ENCODE assay signal across 13 cellular contexts in genomic region chr7:80098795-80099194, GRCh38. TPM values are rescaled to one million over a fixed set of nuclear protein-coding genes. Genes with fewer than 3 reads are reported as not detected.
DNase-seq lines count a peak whose midpoint lies in the region; ATAC-seq and TF ChIP-seq lines count a peak whose summit lies in the region.
"Had no signal": no experiment of that assay in that cellular context is flagged by ENCODE, and none has a peak within 500 bp of the region (broad histone marks: within the 10 kb centered on the region; RNA-seq: fewer than 3 reads in every experiment).

No MANE protein-coding gene starts in this region.

- intact Hi-C loops in Caco-2 (cut with micrococcal nuclease; ENCODE audit: unreplicated experiment) (loop anchor here (5.0 kb wide), 1 partner anchor 354 kb away; no protein-coding TSS in a partner anchor), PC-9 (cut with micrococcal nuclease; ENCODE audit: unreplicated experiment) (loop anchor here (10.0 kb wide), 1 partner anchor 296 kb away; no protein-coding TSS in a partner anchor)

- no peak overlapping the region for H3K4me3 Mint-ChIP-seq in Caco-2 (ENCODE audit: unreplicated experiment)
- H3K4me3 Mint-ChIP-seq in H9, result no peak overlapping the region
- H3K4me3 Mint-ChIP-seq in stimulated activated memory B cell treated with anti-CD40 and anti-IgM and Interleukin-4, amounts not matched to agents 10 μg/mL and 1 μg/mL and 100 μg/mL, for 72 hours, result no peak overlapping the region

- no peaks in the 10 kb centered on the region for H3K4me1 ChIP-seq in Caco-2
- H3K4me1 ChIP-seq in H9 (ENCODE audit: insufficient read depth, low read length), result no peaks in the 10 kb centered on the region
- H3K4me1 ChIP-seq in PC-9 (replicated peaks; ENCODE audit: insufficient read depth), result no peaks in the 10 kb centered on the region
- no peaks in the 10 kb centered on the region for H3K4me1 ChIP-seq in iPS DF 6.9 (ENCODE audit: control insufficient read depth, insufficient read depth, low read length)
- H3K4me1 ChIP-seq: parathyroid adenoma had no signal

- H3K4ac ChIP-seq in H9 (ENCODE audit: low read depth, low read length), result no peak overlapping the region

- no peaks in the 10 kb centered on the region for H4K20me1 ChIP-seq in H9 (ENCODE audit: control insufficient read depth, insufficient read depth, insufficient read length)
- H4K20me1 ChIP-seq in PC-9 (ENCODE audit: insufficient read depth), result no peaks in the 10 kb centered on the region

- H3K27me3 ChIP-seq in Caco-2 (replicated peaks; ENCODE audit: control insufficient read depth, insufficient read depth, low read length), result no peaks in the 10 kb centered on the region
- H3K27me3 ChIP-seq in H9 (ENCODE audit: insufficient read depth, low read length), result no peaks in the 10 kb centered on the region
- H3K27me3 ChIP-seq in PC-9 (ENCODE audit: insufficient read depth, low read depth), result no peaks in the 10 kb centered on the region
- H3K27me3 ChIP-seq in iPS DF 6.9 (ENCODE audit: control insufficient read depth, insufficient read depth, low read length), result no peaks in the 10 kb centered on the region

- peak overlapping the region; percentile 48 for H3K18ac ChIP-seq in H9 (ENCODE audit: insufficient read length, low read depth, low read length)

- H3K14ac ChIP-seq in H9 (ENCODE audit: insufficient read depth, low read length), result no peak overlapping the region

- CTCF ChIA-PET in Caco-2 (lab: Charles Lee), result no interaction called here
- CTCF ChIA-PET in PC-9 (lab: Charles Lee), result no interaction called here

- H3K27me3 Mint-ChIP-seq in Caco-2 (ENCODE audit: insufficient read depth, unreplicated experiment) (no peaks in the 10 kb centered on the region), H9 (ENCODE audit: low read depth) (no peaks in the 10 kb centered on the region)
- H3K27me3 Mint-ChIP-seq in stimulated activated memory B cell treated with anti-CD40 and anti-IgM and Interleukin-4, amounts not matched to agents 10 μg/mL and 1 μg/mL and 100 μg/mL, for 72 hours, result no peaks in the 10 kb centered on the region

- no peak overlapping the region for H3K56ac ChIP-seq in H9 (ENCODE audit: insufficient read length, low read depth, low read length)

- H2BK12ac ChIP-seq in H9 (ENCODE audit: insufficient read length, low read depth, low read length), result no peak overlapping the region

- H3T11ph ChIP-seq in H9 (ENCODE audit: low read length), result no peak overlapping the region

- H3K36me3 ChIP-seq in Caco-2 (ENCODE audit: control insufficient read depth, insufficient read depth, low read length) (no peaks in the 10 kb centered on the region), PC-9 (ENCODE audit: low read depth) (no peaks in the 10 kb centered on the region), iPS DF 6.9 (ENCODE audit: control insufficient read depth, insufficient read depth, low read length) (no peaks in the 10 kb centered on the region)

- no peaks in the 10 kb centered on the region for H3K79me2 ChIP-seq in H9 (ENCODE audit: insufficient read depth, low read length)
- H3K79me2 ChIP-seq in PC-9 (ENCODE audit: low read depth), result no peaks in the 10 kb centered on the region
- H3K79me2 ChIP-seq: parathyroid adenoma had no signal

- H2BK15ac ChIP-seq in H9 (ENCODE audit: low read depth, low read length), result no peak overlapping the region

- H2BK120ac ChIP-seq in H9 (ENCODE audit: low read depth, low read length, poor library complexity, severe bottlenecking), result no peak overlapping the region

- no peak overlapping the region for H2BK20ac ChIP-seq in H9 (ENCODE audit: low read depth, low read length, poor library complexity, severe bottlenecking)

- H3K4me2 ChIP-seq in H9 (ENCODE audit: insufficient read depth, insufficient read length, low read length) (no peak overlapping the region), PC-9 (no peak overlapping the region)

- H4K8ac ChIP-seq in H9 (replicated peaks; ENCODE audit: insufficient read length, low read depth, low read length), result no peak overlapping the region

- no peaks in the 10 kb centered on the region for H3K36me3 Mint-ChIP-seq in Caco-2 (ENCODE audit: insufficient read depth, unreplicated experiment)
- no peaks in the 10 kb centered on the region for H3K36me3 Mint-ChIP-seq in H9 (ENCODE audit: insufficient read depth in 1 of 3, low read depth in 3 of 3)
- H3K36me3 Mint-ChIP-seq in stimulated activated memory B cell treated with anti-CD40 and anti-IgM and Interleukin-4, amounts not matched to agents 10 μg/mL and 1 μg/mL and 100 μg/mL, for 72 hours, result no peaks in the 10 kb centered on the region

- no peak overlapping the region for H2BK5ac ChIP-seq in H9 (ENCODE audit: insufficient read length, low read length)

- no CpG with 5 or more reads among the region's 6 CpGs for WGBS in H9 (ENCODE audit: extremely low coverage, insufficient read length, low lambda C conversion rate)
- WGBS in iPS DF 6.9 (ENCODE audit: insufficient coverage, insufficient read length), result no CpG with 5 or more reads among the region's 6 CpGs

- no peak overlapping the region for H3K9ac ChIP-seq in H9 (ENCODE audit: extremely low read depth, insufficient read length, low read length)
- H3K9ac ChIP-seq: parathyroid adenoma had no signal

- no peaks in the 10 kb centered on the region for H3K9me3 Mint-ChIP-seq in Caco-2 (ENCODE audit: unreplicated experiment)
- H3K9me3 Mint-ChIP-seq in H9, result peaks cover 0 to 3% of the 10 kb centered on the region in 2 experiments; a peak in 1 of 5 replicates
- H3K9me3 Mint-ChIP-seq in stimulated activated memory B cell treated with anti-CD40 and anti-IgM and Interleukin-4, amounts not matched to agents 10 μg/mL and 1 μg/mL and 100 μg/mL, for 72 hours, result no peaks in the 10 kb centered on the region
- H3K9me3 Mint-ChIP-seq: activated T-helper 2 cell treated with anti-CD3 and anti-CD28 coated beads, Interferon-gamma antibody, Interleukin-2, Interleukin-4, amounts not matched to agents 10 μg/mL and 5 μg/mL and 100 μg/mL, durations not matched to agents 14 hours and 24 hours and 36 hours had no signal

- H3K27ac ChIP-seq in H9 (ENCODE audit: insufficient read length, low read depth, low read length) (no peak overlapping the region), PC-9 (no peak overlapping the region), iPS DF 6.9 (ENCODE audit: low read length) (no peak overlapping the region)
- H3K27ac ChIP-seq: parathyroid adenoma had no signal

- H3K27ac Mint-ChIP-seq in Caco-2 (ENCODE audit: unreplicated experiment), result no peak overlapping the region
- peak overlapping the region in 1 of 3 experiments; percentile 59; a peak in 1 of 7 replicates for H3K27ac Mint-ChIP-seq in H9
- H3K27ac Mint-ChIP-seq in stimulated activated memory B cell treated with anti-CD40 and anti-IgM and Interleukin-4, amounts not matched to agents 10 μg/mL and 1 μg/mL and 100 μg/mL, for 72 hours, result no peak overlapping the region
- H3K27ac Mint-ChIP-seq: activated T-helper 2 cell treated with anti-CD3 and anti-CD28 coated beads, Interferon-gamma antibody, Interleukin-2, Interleukin-4, amounts not matched to agents 10 μg/mL and 5 μg/mL and 100 μg/mL, durations not matched to agents 14 hours and 24 hours and 36 hours had no signal

- 0 out of 2 replicates have a peak, but pooled peaks cover 3% of the 10 kb centered on the region for H3K9me2 ChIP-seq in PC-9 (ENCODE audit: insufficient read depth)

- no peaks in the 10 kb centered on the region for H3K79me1 ChIP-seq in H9 (ENCODE audit: insufficient read depth, low read depth, low read length, poor library complexity, severe bottlenecking)

- H3K23me2 ChIP-seq in H9 (ENCODE audit: insufficient read length, low read depth, low read length, poor library complexity, severe bottlenecking), result no peaks in the 10 kb centered on the region

- no peaks in the 10 kb centered on the region for H3F3A ChIP-seq in PC-9 (ENCODE audit: insufficient read depth, low read depth)

- H3K4me3 ChIP-seq in Caco-2 (ENCODE audit: low read depth, low read length) (no peak overlapping the region), PC-9 (no peak overlapping the region), iPS DF 6.9 (ENCODE audit: low read length) (no peak overlapping the region)

- H3K9me3 ChIP-seq in Caco-2, result no peaks in the 10 kb centered on the region
- no peaks in the 10 kb centered on the region for H3K9me3 ChIP-seq in H9 (ENCODE audit: control insufficient read depth, low read depth, low read length)
- no peaks in the 10 kb centered on the region for H3K9me3 ChIP-seq in PC-9 (ENCODE audit: insufficient read depth, low read depth)
- no peaks in the 10 kb centered on the region for H3K9me3 ChIP-seq in iPS DF 6.9 (ENCODE audit: control insufficient read depth, insufficient read depth, low read length)

- H2AK5ac ChIP-seq in H9 (ENCODE audit: insufficient read length, low read length), result no peak overlapping the region

- POLR2A ChIA-PET in Caco-2 (lab: Charles Lee), result no interaction called here
- POLR2A ChIA-PET in PC-9 (lab: Charles Lee; ENCODE audit: unreplicated experiment), result no interaction called here

- no peak for ATAC-seq in stimulated activated memory B cell treated with anti-CD40 and anti-IgM and Interleukin-4, amounts not matched to agents 10 μg/mL and 1 μg/mL and 100 μg/mL, for 72 hours
- ATAC-seq in GM21737 (IDR thresholded peaks at IDR 0.05; ENCODE audit: unreplicated experiment), result no peak
- ATAC-seq: activated CD4-positive, CD25-positive, alpha-beta regulatory T cell treated with anti-CD3 and anti-CD28 coated beads, Interleukin-2, amount 50 U/mL, for 24 hours had no signal

- H3K4me1 Mint-ChIP-seq in Caco-2 (ENCODE audit: low read depth, unreplicated experiment), result no peaks in the 10 kb centered on the region
- peaks cover 5% of the 10 kb centered on the region in 2 experiments; a peak in 3 of 4 replicates for H3K4me1 Mint-ChIP-seq in H9
- H3K4me1 Mint-ChIP-seq in stimulated activated memory B cell treated with anti-CD40 and anti-IgM and Interleukin-4, amounts not matched to agents 10 μg/mL and 1 μg/mL and 100 μg/mL, for 72 hours, result no peaks in the 10 kb centered on the region

- no peak overlapping the region for H4K91ac ChIP-seq in H9 (ENCODE audit: insufficient read length, low read depth, low read length)

- H3K23ac ChIP-seq in H9 (ENCODE audit: insufficient read length, low read depth, low read length), result no peak overlapping the region

- DNase-seq in Caco-2 (peak in 1 of 2 experiments; percentile 11), H9 (peak; percentile 41), PC-9 (no peak), iPS DF 6.9 (ENCODE audit: low read depth, low spot score) (peak; percentile 48), cerebellar cortex (ENCODE audit: low spot score) (no peak)
- no peak for DNase-seq in activated naive CD4-positive, alpha-beta T cell treated with anti-CD3 and anti-CD28 coated beads, Interleukin-2, amount 50 U/mL, for 16 hours
- DNase-seq: effector memory CD4-positive, alpha-beta T cell; NCI-H1048 had no signal

- TF ChIP-seq CTCF in Caco-2 (IDR thresholded peaks at IDR 0.05; ENCODE audit: insufficient read depth in 1 of 2, low read depth in 1 of 2, low read length in 1 of 2, severe bottlenecking in 1 of 2, unreplicated experiment in 1 of 2), result peak; percentile 11 to 22
- TF ChIP-seq CTCF in H9 (conservative IDR thresholded peaks at IDR 0.05), result peak; percentile 55
- peak; percentile 48 for TF ChIP-seq CTCF in PC-9 (conservative IDR thresholded peaks at IDR 0.05)

- BruUV-seq in Caco-2 (replicated peaks; lab: Mats Ljungman, UMichigan), result no TSS peak
- no TSS peak for BruUV-seq in PC-9 (replicated peaks; lab: Mats Ljungman, UMichigan)

- H2AFZ ChIP-seq in H9 (ENCODE audit: low read length) (peak overlapping the region; percentile 90), PC-9 (no peak overlapping the region)
- H2AFZ ChIP-seq: parathyroid adenoma had no signal

- H4K5ac ChIP-seq in H9 (ENCODE audit: insufficient read length, low read depth, low read length), result no peak overlapping the region

RNA-seq across cellular contexts. Expression of gene GNAI1, which starts 35.8 kb away (rescaled TPM):
- total RNA-seq in Caco-2 (2022) (2.1 and 2.3 TPM in 2 replicates), H9 (2021) (14.1 and 14.8 TPM in 2 replicates), PC-9 (2021) (16.8 and 25.6 TPM in 2 replicates)

Comparison
In these comparisons a context has a peak if more than half of its experiments do, and no peak if none do; other contexts are left out.
1. DNase-seq: peak in H9 (single experiment) and iPS DF 6.9 (single experiment); none in PC-9 (0 of 2), activated naive CD4-positive, alpha-beta T cell treated with anti-CD3 and anti-CD28 coated beads, Interleukin-2, amount 50 U/mL, for 16 hours (single experiment) and cerebellar cortex (single experiment).
2. Peak in every context shown above with its lines, with median percentiles within 50 percentile points of each other: CTCF ChIP-seq.